In the genomic region with DNA sequence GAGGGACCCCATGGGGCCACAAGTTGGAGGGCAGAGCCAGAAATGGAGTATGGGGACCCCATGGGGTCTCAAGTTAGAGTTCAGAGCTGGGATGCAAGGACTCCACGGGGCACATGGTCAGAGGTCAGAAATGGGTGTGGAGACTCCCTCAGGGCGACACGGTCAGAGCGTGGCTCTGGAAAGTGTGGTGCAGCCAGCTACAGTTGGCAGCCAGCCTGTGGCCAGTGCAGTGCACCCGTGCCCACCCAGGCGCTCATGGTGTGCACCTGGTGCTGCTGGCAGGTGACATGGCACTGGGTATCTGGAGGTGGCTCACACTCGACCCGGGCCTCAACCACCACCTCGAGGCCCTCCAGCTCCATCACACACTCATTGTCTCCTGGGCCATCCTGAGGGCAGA, we compare ENCODE assay signal across 34 cellular contexts. TPM values are rescaled to one million over a fixed set of nuclear protein-coding genes. Genes with fewer than 3 reads are reported as not detected.
"Had no signal": no experiment of that assay in that cellular context is flagged by ENCODE, and none has a peak within 500 bp of the region (broad histone marks: within the 10 kb centered on the region; RNA-seq: fewer than 3 reads in every experiment).

No MANE protein-coding gene starts in this region.

- H3K27me3 ChIP-seq: Peyer's patch had no signal

- DNase-seq: activated B cell treated with CpG ODN at 0.5 μM for 24 hours; activated CD4-positive, alpha-beta memory T cell treated with anti-CD3 and anti-CD28 coated beads for 36 hours; activated CD4-positive, alpha-beta T cell treated with anti-CD3 and anti-CD28 coated beads for 4 hours; activated CD4-positive, alpha-beta T cell treated with anti-CD3 and anti-CD28 coated beads, Interleukin-2, amount 50 U/mL, for 1 hour; activated CD4-positive, CD25-positive, alpha-beta regulatory T cell treated with anti-CD3 and anti-CD28 coated beads, Interleukin-2, amount 50 U/mL, for 72 hours; activated CD8-positive, alpha-beta memory T cell treated with anti-CD3 and anti-CD28 coated beads, Interleukin-2, amount 50 U/mL, for 4 hours; activated gamma-delta T cell treated with Interleukin-2 at 50 U/mL for 16 hours; activated naive CD4-positive, alpha-beta T cell treated with anti-CD3 and anti-CD28 coated beads for 36 hours; activated T-cell treated with anti-CD3 and anti-CD28 coated beads for 4 hours; activated T-cell treated with anti-CD3 and anti-CD28 coated beads, Interleukin-2, amount 50 U/mL, for 4 hours; anterior cingulate cortex; caudate nucleus; MM.1S; MV-4-11; NCI-H1092; NCI-H1436 treated with DMSO at 0.1 percent for 48 hours; NCI-H1694 treated with DMSO at 0.1 percent for 48 hours; NCI-H2029; NCI-H345; NCI-H524 treated with DMSO at 0.1 percent for 48 hours; PC-3; Peyer's patch; Right ventricle myocardium superior; SW 1271; T-helper 1 cell; T-helper 2 cell; T-helper 9 cell had no signal

- H3K4me1 ChIP-seq: Peyer's patch had no signal

- H3K9ac ChIP-seq: KMS-11 had no signal

- H3K9me3 ChIP-seq: Peyer's patch had no signal

- H3K27ac ChIP-seq: KMS-11, Peyer's patch, VCaP had no signal

- ATAC-seq: activated naive CD4-positive, alpha-beta T cell treated with anti-CD3 and anti-CD28 coated beads, Interleukin-2, amount 50 U/mL, for 72 hours; activated T-cell treated with anti-CD3 and anti-CD28 coated beads, Interleukin-2, amount 50 U/mL, for 4 hours; PC-3 had no signal

- H3K4me3 ChIP-seq: Peyer's patch had no signal

- H3K4me2 ChIP-seq: KMS-11 had no signal

- FAIRE-seq: bronchial epithelial cell had no signal

RNA-seq across cellular contexts. Expression of a gene that starts 46.6 kb away (rescaled TPM):
- total RNA-seq: activated B cell treated with CpG ODN at 0.5 μM for 24 hours; activated CD4-positive, alpha-beta memory T cell treated with anti-CD3 and anti-CD28 coated beads for 36 hours; activated naive CD4-positive, alpha-beta T cell treated with anti-CD3 and anti-CD28 coated beads for 36 hours; activated naive CD4-positive, alpha-beta T cell treated with anti-CD3 and anti-CD28 coated beads, Interleukin-2, amount 50 U/mL, for 72 hours; activated T-cell treated with anti-CD3 and anti-CD28 coated beads, Interleukin-2, amount 50 U/mL, for 4 hours; activated T-helper 1 cell treated with anti-CD3 and anti-CD28 coated beads, Interleukin-12 subunit alpha, Interleukin-12 subunit beta, Interleukin-2, Interleukin-4 antibody, amounts not matched to agents 30 ng/mL and 10 ng/mL and 1 ng/mL, durations not matched to agents 14 hours and 24 hours and 36 hours; bronchial epithelial cell; LHCN-M2; NCI-H460; PC-3; Peyer's patch; Right ventricle myocardium superior had no signal
